17 cellular contexts compared by ENCODE assay signal in genomic region chr4:56671860-56672259, GRCh38.
"Had no signal": no experiment of that assay in that cellular context is flagged by ENCODE, and none has a peak within 500 bp of the region (broad histone marks: within the 10 kb centered on the region; RNA-seq: fewer than 3 reads in every experiment).

No MANE protein-coding gene starts in this region.

- H3K27me3 ChIP-seq: gastrocnemius medialis, neutrophil, right atrium auricular region had no signal

- DNase-seq: activated B cell treated with CpG ODN at 0.5 μM for 24 hours; activated CD4-positive, alpha-beta T cell treated with anti-CD3 and anti-CD28 coated beads, Interleukin-2, amount 10 ng/mL, durations not matched to agents 24 days and 14 days; activated naive CD4-positive, alpha-beta T cell treated with Interleukin-2 at 50 U/mL for 16 hours; activated naive CD8-positive, alpha-beta T cell treated with anti-CD3 and anti-CD28 coated beads, Interleukin-2, amount 50 U/mL, for 24 hours; central memory CD4-positive, alpha-beta T cell; cortex of kidney; effector memory CD4-positive, alpha-beta T cell; gastrocnemius medialis; heart right ventricle; islet precursor cell; mucosa of descending colon; naive thymus-derived CD8-positive, alpha-beta T cell; transverse colon had no signal

- H3K4me1 ChIP-seq: right atrium auricular region, transverse colon had no signal

- ATAC-seq: activated naive CD8-positive, alpha-beta T cell treated with anti-CD3 and anti-CD28 coated beads, Interleukin-2, amount 50 U/mL, for 24 hours; gastrocnemius medialis; heart right ventricle; left lobe of liver; mucosa of descending colon; naive thymus-derived CD8-positive, alpha-beta T cell had no signal

- H3K9me3 ChIP-seq: gastrocnemius medialis, mucosa of descending colon, neutrophil, right atrium auricular region, transverse colon had no signal

- H3K4me3 ChIP-seq: gastrocnemius medialis, heart right ventricle, mucosa of descending colon, right atrium auricular region, smooth muscle cell, transverse colon had no signal

- H3K4me2 ChIP-seq: smooth muscle cell had no signal

- H3K36me3 ChIP-seq: gastrocnemius medialis, heart right ventricle, neutrophil, right atrium auricular region, transverse colon had no signal

- H3K27ac ChIP-seq: gastrocnemius medialis, heart right ventricle, neutrophil, right atrium auricular region, transverse colon had no signal
